Comparison of ENCODE assay signal across 1 cellular context in genomic region chr1:162530985-162531319, GRCh38.
TF ChIP-seq lines count a peak whose summit lies in the region.

No MANE protein-coding gene starts in this region.

TF ChIP-seq in WTC11, 78 proteins besides CTCF, POLR2A, EP300 and RAD21 (continued from another document):
- TF ChIP-seq ATF6 (CRISPR knock-in tag; IDR thresholded peaks at IDR 0.05), result no peak
- TF ChIP-seq, protein P1, sequence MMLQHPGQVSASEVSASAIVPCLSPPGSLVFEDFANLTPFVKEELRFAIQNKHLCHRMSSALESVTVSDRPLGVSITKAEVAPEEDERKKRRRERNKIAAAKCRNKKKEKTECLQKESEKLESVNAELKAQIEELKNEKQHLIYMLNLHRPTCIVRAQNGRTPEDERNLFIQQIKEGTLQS (CRISPR knock-in tag; conservative IDR thresholded peaks at IDR 0.05), result no peak
- TF ChIP-seq ZNF396 (CRISPR knock-in tag; IDR thresholded peaks at IDR 0.05; ENCODE audit: borderline replicate concordance), result no peak
- TF ChIP-seq NFE2L1 (CRISPR knock-in tag; IDR thresholded peaks at IDR 0.05), result no peak
- TF ChIP-seq, protein P2, sequence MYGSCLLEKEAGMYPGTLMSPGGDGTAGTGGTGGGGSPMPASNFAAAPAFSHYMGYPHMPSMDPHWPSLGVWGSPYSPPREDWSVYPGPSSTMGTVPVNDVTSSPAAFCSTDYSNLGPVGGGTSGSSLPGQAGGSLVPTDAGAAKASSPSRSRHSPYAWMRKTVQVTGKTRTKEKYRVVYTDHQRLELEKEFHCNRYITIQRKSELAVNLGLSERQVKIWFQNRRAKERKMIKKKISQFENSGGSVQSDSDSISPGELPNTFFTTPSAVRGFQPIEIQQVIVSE (CRISPR knock-in tag; IDR thresholded peaks at IDR 0.05; ENCODE audit: borderline replicate concordance), result no peak
- TF ChIP-seq, protein P3, sequence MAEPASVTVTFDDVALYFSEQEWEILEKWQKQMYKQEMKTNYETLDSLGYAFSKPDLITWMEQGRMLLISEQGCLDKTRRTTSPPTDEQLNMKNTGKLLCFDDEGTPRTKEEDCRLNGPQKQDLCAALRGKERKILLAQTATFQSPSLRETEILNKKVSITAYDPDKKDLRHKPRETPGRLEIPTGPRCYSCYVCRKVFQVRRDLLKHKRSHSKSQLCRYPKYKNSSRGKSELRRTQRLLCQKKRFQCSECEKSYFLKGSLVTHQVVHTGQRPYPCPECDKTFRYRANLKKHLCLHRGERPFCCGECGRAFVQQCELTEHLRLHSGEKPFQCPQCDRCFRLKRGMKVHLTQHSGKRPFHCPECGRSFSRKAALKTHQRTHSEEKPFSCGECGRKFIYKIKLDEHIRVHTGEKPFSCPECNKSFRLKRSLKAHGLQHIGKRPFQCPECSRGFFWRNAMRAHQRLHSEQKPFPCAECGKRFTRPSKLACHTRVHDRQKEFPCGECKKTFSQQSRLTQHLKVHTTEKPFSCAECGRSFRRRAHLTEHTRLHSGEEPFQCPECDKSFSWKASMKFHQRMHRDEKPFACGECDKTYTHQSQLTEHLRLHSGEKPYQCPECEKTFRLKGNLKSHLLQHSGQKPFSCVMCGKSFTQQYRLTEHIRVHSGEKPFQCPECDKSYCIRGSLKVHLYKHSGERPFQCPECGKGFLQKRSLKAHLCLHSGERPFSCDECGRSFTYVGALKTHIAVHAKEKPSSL (CRISPR knock-in tag; conservative IDR thresholded peaks at IDR 0.05), result no peak
- no peak for TF ChIP-seq NFATC4 (CRISPR knock-in tag; IDR thresholded peaks at IDR 0.05)
- TF ChIP-seq, protein P4, sequence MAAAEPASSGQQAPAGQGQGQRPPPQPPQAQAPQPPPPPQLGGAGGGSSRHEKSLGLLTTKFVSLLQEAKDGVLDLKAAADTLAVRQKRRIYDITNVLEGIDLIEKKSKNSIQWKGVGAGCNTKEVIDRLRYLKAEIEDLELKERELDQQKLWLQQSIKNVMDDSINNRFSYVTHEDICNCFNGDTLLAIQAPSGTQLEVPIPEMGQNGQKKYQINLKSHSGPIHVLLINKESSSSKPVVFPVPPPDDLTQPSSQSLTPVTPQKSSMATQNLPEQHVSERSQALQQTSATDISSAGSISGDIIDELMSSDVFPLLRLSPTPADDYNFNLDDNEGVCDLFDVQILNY (CRISPR knock-in tag; IDR thresholded peaks at IDR 0.05), result no peak
- no peak for TF ChIP-seq JUN (CRISPR knock-in tag; IDR thresholded peaks at IDR 0.05)
- TF ChIP-seq, protein P5, sequence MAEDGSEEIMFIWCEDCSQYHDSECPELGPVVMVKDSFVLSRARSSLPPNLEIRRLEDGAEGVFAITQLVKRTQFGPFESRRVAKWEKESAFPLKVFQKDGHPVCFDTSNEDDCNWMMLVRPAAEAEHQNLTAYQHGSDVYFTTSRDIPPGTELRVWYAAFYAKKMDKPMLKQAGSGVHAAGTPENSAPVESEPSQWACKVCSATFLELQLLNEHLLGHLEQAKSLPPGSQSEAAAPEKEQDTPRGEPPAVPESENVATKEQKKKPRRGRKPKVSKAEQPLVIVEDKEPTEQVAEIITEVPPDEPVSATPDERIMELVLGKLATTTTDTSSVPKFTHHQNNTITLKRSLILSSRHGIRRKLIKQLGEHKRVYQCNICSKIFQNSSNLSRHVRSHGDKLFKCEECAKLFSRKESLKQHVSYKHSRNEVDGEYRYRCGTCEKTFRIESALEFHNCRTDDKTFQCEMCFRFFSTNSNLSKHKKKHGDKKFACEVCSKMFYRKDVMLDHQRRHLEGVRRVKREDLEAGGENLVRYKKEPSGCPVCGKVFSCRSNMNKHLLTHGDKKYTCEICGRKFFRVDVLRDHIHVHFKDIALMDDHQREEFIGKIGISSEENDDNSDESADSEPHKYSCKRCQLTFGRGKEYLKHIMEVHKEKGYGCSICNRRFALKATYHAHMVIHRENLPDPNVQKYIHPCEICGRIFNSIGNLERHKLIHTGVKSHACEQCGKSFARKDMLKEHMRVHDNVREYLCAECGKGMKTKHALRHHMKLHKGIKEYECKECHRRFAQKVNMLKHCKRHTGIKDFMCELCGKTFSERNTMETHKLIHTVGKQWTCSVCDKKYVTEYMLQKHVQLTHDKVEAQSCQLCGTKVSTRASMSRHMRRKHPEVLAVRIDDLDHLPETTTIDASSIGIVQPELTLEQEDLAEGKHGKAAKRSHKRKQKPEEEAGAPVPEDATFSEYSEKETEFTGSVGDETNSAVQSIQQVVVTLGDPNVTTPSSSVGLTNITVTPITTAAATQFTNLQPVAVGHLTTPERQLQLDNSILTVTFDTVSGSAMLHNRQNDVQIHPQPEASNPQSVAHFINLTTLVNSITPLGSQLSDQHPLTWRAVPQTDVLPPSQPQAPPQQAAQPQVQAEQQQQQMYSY (CRISPR knock-in tag; IDR thresholded peaks at IDR 0.05), result no peak
- no peak for TF ChIP-seq MXD4 (CRISPR knock-in tag; IDR thresholded peaks at IDR 0.05; ENCODE audit: borderline replicate concordance)
- TF ChIP-seq NR2C2 (CRISPR knock-in tag; IDR thresholded peaks at IDR 0.05), result no peak
